Comparison of ENCODE assay signal across 29 cellular contexts in the genomic region with DNA sequence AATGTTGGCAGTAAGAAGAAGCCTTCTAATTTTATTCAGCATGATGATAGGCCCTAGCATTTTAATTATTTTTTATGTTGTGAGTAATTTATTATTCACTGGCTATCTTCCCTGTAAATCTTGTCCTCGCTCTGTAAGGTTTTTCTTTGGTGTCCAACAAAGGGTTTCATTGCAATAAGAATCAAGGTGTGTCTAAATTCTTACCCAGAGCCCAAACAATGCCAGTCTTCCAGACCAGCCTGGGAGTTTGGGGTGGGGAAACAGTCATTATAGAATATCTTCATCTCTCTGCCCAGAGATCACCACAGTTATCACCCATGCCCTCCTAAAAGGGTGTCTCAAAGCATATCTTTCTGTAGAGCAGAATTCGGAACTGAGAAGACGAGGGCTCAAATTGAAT. TPM values are rescaled to one million over a fixed set of nuclear protein-coding genes. Genes with fewer than 3 reads are reported as not detected.
"Had no signal": no experiment of that assay in that cellular context is flagged by ENCODE, and none has a peak within 500 bp of the region (broad histone marks: within the 10 kb centered on the region; RNA-seq: fewer than 3 reads in every experiment).

A gene with protein sequence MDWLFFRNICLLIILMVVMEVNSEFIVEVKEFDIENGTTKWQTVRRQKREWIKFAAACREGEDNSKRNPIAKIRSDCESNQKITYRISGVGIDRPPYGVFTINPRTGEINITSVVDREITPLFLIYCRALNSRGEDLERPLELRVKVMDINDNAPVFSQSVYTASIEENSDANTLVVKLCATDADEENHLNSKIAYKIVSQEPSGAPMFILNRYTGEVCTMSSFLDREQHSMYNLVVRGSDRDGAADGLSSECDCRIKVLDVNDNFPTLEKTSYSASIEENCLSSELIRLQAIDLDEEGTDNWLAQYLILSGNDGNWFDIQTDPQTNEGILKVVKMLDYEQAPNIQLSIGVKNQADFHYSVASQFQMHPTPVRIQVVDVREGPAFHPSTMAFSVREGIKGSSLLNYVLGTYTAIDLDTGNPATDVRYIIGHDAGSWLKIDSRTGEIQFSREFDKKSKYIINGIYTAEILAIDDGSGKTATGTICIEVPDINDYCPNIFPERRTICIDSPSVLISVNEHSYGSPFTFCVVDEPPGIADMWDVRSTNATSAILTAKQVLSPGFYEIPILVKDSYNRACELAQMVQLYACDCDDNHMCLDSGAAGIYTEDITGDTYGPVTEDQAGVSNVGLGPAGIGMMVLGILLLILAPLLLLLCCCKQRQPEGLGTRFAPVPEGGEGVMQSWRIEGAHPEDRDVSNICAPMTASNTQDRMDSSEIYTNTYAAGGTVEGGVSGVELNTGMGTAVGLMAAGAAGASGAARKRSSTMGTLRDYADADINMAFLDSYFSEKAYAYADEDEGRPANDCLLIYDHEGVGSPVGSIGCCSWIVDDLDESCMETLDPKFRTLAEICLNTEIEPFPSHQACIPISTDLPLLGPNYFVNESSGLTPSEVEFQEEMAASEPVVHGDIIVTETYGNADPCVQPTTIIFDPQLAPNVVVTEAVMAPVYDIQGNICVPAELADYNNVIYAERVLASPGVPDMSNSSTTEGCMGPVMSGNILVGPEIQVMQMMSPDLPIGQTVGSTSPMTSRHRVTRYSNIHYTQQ (plus strand): TSS at position 301 of the 400 bp plus-strand sequence. CDS start 135 bp downstream, outside the sequence.

- H3K4me3 Mint-ChIP-seq: memory B cell, mesothelial cell of epicardium, naive B cell had no signal

- H3K4me1 Mint-ChIP-seq: memory B cell, naive B cell had no signal

- H3K4me1 ChIP-seq: gastrocnemius medialis, heart right ventricle, left lung, lower lobe of right lung had no signal

- H3K27me3 ChIP-seq: esophagus squamous epithelium, gastrocnemius medialis, heart right ventricle, left lung had no signal

- DNase-seq: dermis blood vessel endothelial cell; dorsolateral prefrontal cortex; effector CD4-positive, alpha-beta T cell; effector memory CD4-positive, alpha-beta T cell; erythroblast; esophagus squamous epithelium; foreskin fibroblast; foreskin melanocyte; gastrocnemius medialis; glutamatergic neuron; head of caudate nucleus; heart right ventricle; hippocampal formation; left cardiac atrium; left lung; left ventricle myocardium superior; lower lobe of right lung; mucosa of descending colon; naive B cell had no signal

- H3K36me3 Mint-ChIP-seq: memory B cell, mesothelial cell of epicardium, naive B cell had no signal

- H3K27ac ChIP-seq: coronary artery, dorsolateral prefrontal cortex, esophagus squamous epithelium, gastrocnemius medialis, heart right ventricle, left lung, lower lobe of right lung had no signal

- ATAC-seq: esophagus mucosa, gastrocnemius medialis, heart right ventricle, left cardiac atrium, left lung, left ventricle myocardium superior, lower lobe of right lung, mucosa of descending colon had no signal

- H3K27ac Mint-ChIP-seq: memory B cell, mesothelial cell of epicardium had no signal

- H3K9me3 Mint-ChIP-seq: memory B cell, mesothelial cell of epicardium had no signal

- H3K36me3 ChIP-seq: esophagus squamous epithelium, gastrocnemius medialis, heart right ventricle, left lung, lower lobe of right lung had no signal

- H3K9me3 ChIP-seq: esophagus squamous epithelium, gastrocnemius medialis, heart right ventricle, left lung, lower lobe of right lung, mucosa of descending colon had no signal

- H3K27me3 Mint-ChIP-seq: memory B cell, naive B cell had no signal

- H3K4me3 ChIP-seq: coronary artery, dorsolateral prefrontal cortex, esophagus squamous epithelium, gastrocnemius medialis, heart right ventricle, left lung, lower lobe of right lung, mucosa of descending colon had no signal

RNA-seq across cellular contexts. Expression of the gene that starts here (rescaled TPM):
- total RNA-seq: dermis blood vessel endothelial cell, dorsolateral prefrontal cortex, endothelial cell of umbilical vein, esophagus mucosa, esophagus squamous epithelium, gastrocnemius medialis, glomerular endothelial cell, heart right ventricle, kidney epithelial cell, left cardiac atrium, left lung, left ventricle myocardium superior, lower lobe of right lung, lung microvascular endothelial cell, mesenteric fat pad, myocyte had no signal
- polyA plus RNA-seq: endothelial cell of umbilical vein, heart right ventricle had no signal
